17 cellular contexts compared by ENCODE assay signal in the genomic region with DNA sequence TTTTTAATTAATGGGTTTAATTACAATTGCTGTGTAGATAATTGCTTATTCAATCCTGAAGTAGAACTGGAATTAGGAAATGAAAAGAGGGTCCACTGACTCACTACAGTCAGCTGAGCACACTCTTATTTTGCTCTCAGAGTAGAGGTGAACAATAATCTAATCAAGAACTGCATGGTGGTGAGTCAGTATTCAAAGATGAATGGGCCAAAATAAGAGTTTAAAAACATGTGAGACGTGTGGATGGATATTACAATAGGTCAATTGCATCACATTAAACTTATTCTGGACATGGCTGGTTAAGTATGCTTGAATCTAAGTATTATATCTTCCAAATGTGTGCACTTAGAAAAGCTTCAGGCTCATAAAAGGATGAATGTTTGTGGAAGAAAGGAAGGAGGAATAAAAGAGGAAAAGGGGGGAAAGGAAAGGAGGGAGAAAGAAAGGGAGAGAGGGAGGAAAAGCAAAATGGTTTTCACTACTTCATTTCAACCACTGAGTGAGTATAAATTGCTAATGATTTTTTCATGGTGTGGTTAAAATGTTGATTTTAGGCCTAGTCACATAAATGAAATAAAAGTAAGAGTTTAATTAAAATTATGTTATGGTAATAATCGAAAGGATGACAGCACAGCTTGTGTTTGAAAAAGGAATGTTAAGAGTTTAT. TPM values are rescaled to one million over a fixed set of nuclear protein-coding genes. Genes with fewer than 3 reads are reported as not detected.
DNase-seq lines count a peak whose midpoint lies in the region; ATAC-seq and TF ChIP-seq lines count a peak whose summit lies in the region.
"Had no signal": no experiment of that assay in that cellular context is flagged by ENCODE, and none has a peak within 500 bp of the region (broad histone marks: within the 10 kb centered on the region; RNA-seq: fewer than 3 reads in every experiment).

No MANE protein-coding gene starts in this region.

- H3K27ac ChIP-seq in ACC112 (ENCODE audit: low read depth, low read length) = peak overlapping the region; percentile 79
- H3K27ac ChIP-seq in hepatocyte = no peak overlapping the region
- H3K27ac ChIP-seq in esophagus squamous epithelium = no peak overlapping the region
- H3K27ac ChIP-seq: body of pancreas, neutrophil, tibial nerve had no signal

- H3K36me3 Mint-ChIP-seq in HFFc6 (ENCODE audit: low read depth) (peaks cover 25% of the 10 kb centered on the region), brain (no peaks in the 10 kb centered on the region)

- peaks cover 26% of the 10 kb centered on the region for H3K9me3 Mint-ChIP-seq in HFFc6
- peaks cover 12 to 17% (median 14%) of the 10 kb centered on the region in 5 experiments for H3K9me3 Mint-ChIP-seq in brain

- peak overlapping the region; percentile 3 for H2AFZ ChIP-seq in ACC112 (ENCODE audit: low read length, unreplicated experiment)
- H2AFZ ChIP-seq in hepatocyte = no peak overlapping the region

- H3K36me3 ChIP-seq in ACC112 (ENCODE audit: insufficient read depth, low read length) = no peaks in the 10 kb centered on the region; the same call in 1 of the 2 replicates
- no peaks in the 10 kb centered on the region for H3K36me3 ChIP-seq in hepatocyte (replicated peaks; ENCODE audit: insufficient read depth, low read depth)
- no peaks in the 10 kb centered on the region for H3K36me3 ChIP-seq in esophagus squamous epithelium
- H3K36me3 ChIP-seq: neutrophil, tibial nerve had no signal

- intact Hi-C loops in esophagus squamous epithelium (cut with DNase I) = no loop called here

- no peaks in the 10 kb centered on the region for H3K27me3 ChIP-seq in ACC112 (ENCODE audit: insufficient read depth, low read length)
- H3K27me3 ChIP-seq in hepatocyte = no peaks in the 10 kb centered on the region
- no peaks in the 10 kb centered on the region for H3K27me3 ChIP-seq in esophagus squamous epithelium
- H3K27me3 ChIP-seq: body of pancreas, neutrophil, tibial nerve had no signal

- WGBS in hepatocyte (ENCODE audit: low lambda C conversion rate, missing lambda C conversion rate) = 94% methylated on average over 2 of the region's 2 CpGs
- 53 to 58% methylated on average over 2 of the region's 2 CpGs for WGBS in esophagus squamous epithelium, 2 donors

- H3K79me2 ChIP-seq in ACC112 (ENCODE audit: control insufficient read depth, insufficient read depth, low read length, unreplicated experiment) = no peaks in the 10 kb centered on the region
- H3K79me2 ChIP-seq in hepatocyte = no peaks in the 10 kb centered on the region

- no peak overlapping the region for H3K4me2 ChIP-seq in hepatocyte

- no peak overlapping the region for H3K4me3 ChIP-seq in ACC112 (ENCODE audit: low read depth, low read length)
- no peak overlapping the region for H3K4me3 ChIP-seq in hepatocyte
- H3K4me3 ChIP-seq in esophagus squamous epithelium = no peak overlapping the region
- H3K4me3 ChIP-seq: body of pancreas, tibial nerve had no signal

- H4K20me1 ChIP-seq in hepatocyte (ENCODE audit: insufficient read depth, poor library complexity, severe bottlenecking) = no peaks in the 10 kb centered on the region

- TF ChIP-seq POLR2A in esophagus squamous epithelium (IDR thresholded peaks at IDR 0.05) = no peak

- H3K9me2 ChIP-seq in hepatocyte (replicated peaks; ENCODE audit: insufficient read depth) = no peaks in the 10 kb centered on the region

- H3K27ac Mint-ChIP-seq in HFFc6 (peak overlapping the region; percentile 63), brain (peak overlapping the region in 3 of 5 experiments; percentile 28 to 80 (median 46))
- H3K27ac Mint-ChIP-seq: activated CD8-positive, alpha-beta T cell treated with anti-CD3 and anti-CD28 coated beads for 36 hours; endodermal cell had no signal

- H3K4me1 Mint-ChIP-seq in HFFc6 (ENCODE audit: low read depth) (peaks cover 18% of the 10 kb centered on the region), brain (no peaks in the 10 kb centered on the region)

- no peak overlapping the region for H3K4me3 Mint-ChIP-seq in HFFc6
- no peak overlapping the region for H3K4me3 Mint-ChIP-seq in brain
- H3K4me3 Mint-ChIP-seq: activated CD8-positive, alpha-beta T cell treated with anti-CD3 and anti-CD28 coated beads for 36 hours; endodermal cell had no signal

- DNase-seq in HFFc6 (peak; percentile 50), foreskin melanocyte (peak; percentile 77), hepatocyte (ENCODE audit: low spot score) (no peak), COR-L47 (lab: John Stamatoyannopoulos, UW) (no peak), esophagus squamous epithelium (lab: John Stamatoyannopoulos, UW) (no peak)
- DNase-seq: ACHN; activated CD8-positive, alpha-beta T cell treated with anti-CD3 and anti-CD28 coated beads for 36 hours; body of pancreas; DMS 273 treated with DMSO at 0.1 percent for 48 hours; endodermal cell; NCI-H524 treated with DMSO at 0.1 percent for 48 hours; T1000 had no signal

- ATAC-seq in GM19351 (IDR thresholded peaks at IDR 0.05; ENCODE audit: unreplicated experiment) = no peak
- ATAC-seq: activated CD8-positive, alpha-beta T cell treated with anti-CD3 and anti-CD28 coated beads for 36 hours; body of pancreas had no signal

- no peak for TF ChIP-seq CTCF in HFFc6 (IDR thresholded peaks at IDR 0.05)
- no peak for TF ChIP-seq CTCF in brain (conservative IDR thresholded peaks at IDR 0.05)
- no peak for TF ChIP-seq CTCF in hepatocyte (IDR thresholded peaks at IDR 0.05; ENCODE audit: poor library complexity)
- no peak for TF ChIP-seq CTCF in esophagus squamous epithelium (IDR thresholded peaks at IDR 0.05)

- H3K27me3 Mint-ChIP-seq in HFFc6 (ENCODE audit: insufficient read depth) (no peaks in the 10 kb centered on the region), brain (no peaks in the 10 kb centered on the region)
- H3K27me3 Mint-ChIP-seq: activated CD8-positive, alpha-beta T cell treated with anti-CD3 and anti-CD28 coated beads for 36 hours had no signal

- H3K4me1 ChIP-seq in ACC112 (ENCODE audit: control insufficient read depth, insufficient read depth, low read length, unreplicated experiment) = no peaks in the 10 kb centered on the region
- H3K4me1 ChIP-seq in hepatocyte (ENCODE audit: insufficient read depth) = no peaks in the 10 kb centered on the region
- H3K4me1 ChIP-seq in esophagus squamous epithelium = no peaks in the 10 kb centered on the region
- H3K4me1 ChIP-seq: body of pancreas, tibial nerve had no signal

- H3K9me3 ChIP-seq in hepatocyte (ENCODE audit: low read depth) (no peaks in the 10 kb centered on the region), esophagus squamous epithelium (peaks cover 0 to 20% (median 0%) of the 10 kb centered on the region in 3 donors)
- H3K9me3 ChIP-seq: neutrophil had no signal

RNA-seq across cellular contexts. Expression of a gene that starts 27.0 kb away (rescaled TPM):
- 10 to 100 TPM; 40.7 to 45.2 (median 44.1) TPM for total RNA-seq in HFFc6 (2021; fragmentation: NEBNext Ultra II Directional; extraction: Animal tissue kit (Norgen Biotek cat#: 25700))
- polyA plus RNA-seq in brain (ENCODE audit: insufficient read depth, low read depth, low replicate concordance) (0.83 TPM), hepatocyte (20.7 and 29.7 TPM in 2 replicates)
- total RNA-seq in hepatocyte (19.1 and 20.9 TPM in 2 replicates), esophagus squamous epithelium (10 to 100 TPM; 17.2 to 58.1 (median 31.0) TPM)

Comparison
In these comparisons a context has a peak if more than half of its experiments do, and no peak if none do; other contexts are left out.
1. DNase-seq: peak in HFFc6 (single experiment) and foreskin melanocyte (single experiment); none in hepatocyte (single experiment), COR-L47 (single experiment) and esophagus squamous epithelium (single experiment).